15 cellular contexts compared by ENCODE assay signal in genomic region chr10:33239257-33239656, GRCh38.
"Had no signal": no experiment of that assay in that cellular context is flagged by ENCODE, and none has a peak within 500 bp of the region (broad histone marks: within the 10 kb centered on the region; RNA-seq: fewer than 3 reads in every experiment).

No MANE protein-coding gene starts in this region.

- H3K9me3 ChIP-seq: tibial nerve had no signal

- H3K36me3 ChIP-seq: tibial nerve had no signal

- DNase-seq: activated CD4-positive, alpha-beta T cell treated with anti-CD3 and anti-CD28 coated beads, Interleukin-2, amount 50 U/mL, for 4 hours; activated CD4-positive, CD25-positive, alpha-beta regulatory T cell treated with anti-CD3 and anti-CD28 coated beads, Interleukin-2, amount 50 U/mL, for 72 hours; activated T-cell treated with anti-CD3 and anti-CD28 coated beads, Interleukin-2, amount 50 U/mL, for 1 hour; dorsolateral prefrontal cortex had no signal

- H3K4me3 Mint-ChIP-seq: mesothelial cell of epicardium; neural crest cell; stimulated activated effector memory CD8-positive, alpha-beta T cell treated with anti-CD3 and anti-CD28 coated beads, Interleukin-12 subunit alpha, Interleukin-12 subunit beta, amount 100 ng/mL, for 72 hours had no signal

- H2AFZ ChIP-seq: parathyroid adenoma had no signal

- FAIRE-seq: bronchial epithelial cell, endometrium, islet of Langerhans had no signal

- H3K27ac ChIP-seq: dorsolateral prefrontal cortex, parathyroid adenoma, tibial nerve had no signal

- H3K27me3 ChIP-seq: foreskin keratinocyte, tibial nerve had no signal

- ATAC-seq: activated naive CD4-positive, alpha-beta T cell treated with anti-CD3 and anti-CD28 coated beads, Interleukin-2, amount 50 U/mL, for 72 hours; left lobe of liver; stimulated activated effector memory CD8-positive, alpha-beta T cell treated with anti-CD3 and anti-CD28 coated beads, Interleukin-12 subunit alpha, Interleukin-12 subunit beta, amount 100 ng/mL, for 72 hours had no signal

- H3K9me3 Mint-ChIP-seq: activated naive CD4-positive, alpha-beta T cell treated with anti-CD3 and anti-CD28 coated beads, Interleukin-2, amount 50 U/mL, for 72 hours; mesothelial cell of epicardium; neural crest cell; stimulated activated effector memory CD8-positive, alpha-beta T cell treated with anti-CD3 and anti-CD28 coated beads, Interleukin-12 subunit alpha, Interleukin-12 subunit beta, amount 100 ng/mL, for 72 hours had no signal

- H3K27ac Mint-ChIP-seq: activated naive CD4-positive, alpha-beta T cell treated with anti-CD3 and anti-CD28 coated beads, Interleukin-2, amount 50 U/mL, for 72 hours; mesothelial cell of epicardium; stimulated activated effector memory CD8-positive, alpha-beta T cell treated with anti-CD3 and anti-CD28 coated beads, Interleukin-12 subunit alpha, Interleukin-12 subunit beta, amount 100 ng/mL, for 72 hours had no signal

- H3K36me3 Mint-ChIP-seq: activated naive CD4-positive, alpha-beta T cell treated with anti-CD3 and anti-CD28 coated beads, Interleukin-2, amount 50 U/mL, for 72 hours; stimulated activated effector memory CD8-positive, alpha-beta T cell treated with anti-CD3 and anti-CD28 coated beads, Interleukin-12 subunit alpha, Interleukin-12 subunit beta, amount 100 ng/mL, for 72 hours had no signal

- H3K4me1 Mint-ChIP-seq: stimulated activated effector memory CD8-positive, alpha-beta T cell treated with anti-CD3 and anti-CD28 coated beads, Interleukin-12 subunit alpha, Interleukin-12 subunit beta, amount 100 ng/mL, for 72 hours had no signal

- H3K4me3 ChIP-seq: dorsolateral prefrontal cortex, tibial nerve had no signal

- H3K9ac ChIP-seq: parathyroid adenoma had no signal

- H3K4me1 ChIP-seq: parathyroid adenoma had no signal
